ENCODE assay signal across 28 cellular contexts in the genomic region with DNA sequence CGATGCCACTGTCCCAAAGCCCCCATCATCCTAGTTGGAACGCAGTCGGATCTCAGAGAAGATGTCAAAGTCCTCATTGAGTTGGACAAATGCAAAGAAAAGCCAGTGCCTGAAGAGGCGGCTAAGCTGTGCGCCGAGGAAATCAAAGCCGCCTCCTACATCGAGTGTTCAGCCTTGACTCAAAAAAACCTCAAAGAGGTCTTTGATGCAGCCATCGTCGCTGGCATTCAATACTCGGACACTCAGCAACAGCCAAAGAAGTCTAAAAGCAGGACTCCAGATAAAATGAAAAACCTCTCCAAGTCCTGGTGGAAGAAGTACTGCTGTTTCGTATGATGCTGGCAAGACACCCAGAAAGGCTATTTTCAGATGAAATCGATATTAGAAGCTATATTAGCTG.
"Had no signal": no experiment of that assay in that cellular context is flagged by ENCODE, and none has a peak within 500 bp of the region (broad histone marks: within the 10 kb centered on the region; RNA-seq: fewer than 3 reads in every experiment).

No MANE protein-coding gene starts in this region.

- DNase-seq: activated CD4-positive, alpha-beta memory T cell treated with anti-CD3 and anti-CD28 coated beads for 36 hours; activated CD4-positive, alpha-beta T cell treated with anti-CD3 and anti-CD28 coated beads, Interleukin-2, amount 10 ng/mL, durations not matched to agents 7 days and 5 days; activated CD4-positive, CD25-positive, alpha-beta regulatory T cell; activated CD8-positive, alpha-beta memory T cell treated with anti-CD3 and anti-CD28 coated beads for 24 hours; activated gamma-delta T cell treated with Interleukin-2 at 50 U/mL for 16 hours; activated naive CD4-positive, alpha-beta T cell treated with anti-CD3 and anti-CD28 coated beads, Interleukin-2, amount 10 ng/mL, durations not matched to agents 7 days and 5 days; activated naive CD8-positive, alpha-beta T cell treated with anti-CD3 and anti-CD28 coated beads for 36 hours; activated T-cell treated with anti-CD3 and anti-CD28 coated beads, Interleukin-2, amount 50 U/mL, for 4 hours; brain microvascular endothelial cell; Kasumi-1; KBM-7; NCI-H1105 treated with DMSO at 0.1 percent for 48 hours; NCI-H146; NCI-H187 treated with DMSO at 0.1 percent for 48 hours; NCI-H2171; NCI-H2227 treated with DMSO at 0.1 percent for 48 hours; NCI-H446 treated with DMSO at 0.1 percent for 48 hours; NCI-H526; NCI-H774; OCI-M1; RPMI8226; T-cell had no signal

- H3K27ac ChIP-seq: brain microvascular endothelial cell, cardiac muscle cell, SK-N-MC, VCaP had no signal

- H3K9me3 Mint-ChIP-seq: activated CD4-positive, alpha-beta memory T cell treated with anti-CD3 and anti-CD28 coated beads for 36 hours; activated CD4-positive, alpha-beta T cell treated with anti-CD3 and anti-CD28 coated beads, Interleukin-2, amount 10 ng/mL, durations not matched to agents 7 days and 5 days; activated naive CD4-positive, alpha-beta T cell treated with anti-CD3 and anti-CD28 coated beads, Interleukin-2, amount 10 ng/mL, durations not matched to agents 7 days and 5 days; activated naive CD8-positive, alpha-beta T cell treated with anti-CD3 and anti-CD28 coated beads for 36 hours; activated T-cell treated with anti-CD3 and anti-CD28 coated beads, Interleukin-2, amount 50 U/mL, for 4 hours; activated T-helper 2 cell treated with anti-CD3 and anti-CD28 coated beads, Interferon-gamma antibody, Interleukin-2, Interleukin-4, amounts not matched to agents 10 μg/mL and 5 μg/mL and 100 μg/mL, durations not matched to agents 14 hours and 24 hours and 36 hours; T-cell had no signal

- H3K4me3 ChIP-seq: cardiac muscle cell, SK-N-MC had no signal

- ATAC-seq: activated T-cell treated with anti-CD3 and anti-CD28 coated beads, Interleukin-2, amount 50 U/mL, for 4 hours; Panc1; Right ventricle myocardium inferior; T-cell had no signal

- H3K4me3 Mint-ChIP-seq: activated CD4-positive, alpha-beta memory T cell treated with anti-CD3 and anti-CD28 coated beads for 36 hours; activated CD4-positive, alpha-beta T cell treated with anti-CD3 and anti-CD28 coated beads, Interleukin-2, amount 10 ng/mL, durations not matched to agents 7 days and 5 days; activated naive CD4-positive, alpha-beta T cell treated with anti-CD3 and anti-CD28 coated beads, Interleukin-2, amount 10 ng/mL, durations not matched to agents 7 days and 5 days; activated naive CD8-positive, alpha-beta T cell treated with anti-CD3 and anti-CD28 coated beads for 36 hours; activated T-cell treated with anti-CD3 and anti-CD28 coated beads, Interleukin-2, amount 50 U/mL, for 4 hours; T-cell had no signal

- H3K27ac Mint-ChIP-seq: activated CD4-positive, alpha-beta memory T cell treated with anti-CD3 and anti-CD28 coated beads for 36 hours; activated CD4-positive, alpha-beta T cell treated with anti-CD3 and anti-CD28 coated beads, Interleukin-2, amount 10 ng/mL, durations not matched to agents 7 days and 5 days; activated naive CD4-positive, alpha-beta T cell treated with anti-CD3 and anti-CD28 coated beads, Interleukin-2, amount 10 ng/mL, durations not matched to agents 7 days and 5 days; activated naive CD8-positive, alpha-beta T cell treated with anti-CD3 and anti-CD28 coated beads for 36 hours; activated T-helper 2 cell treated with anti-CD3 and anti-CD28 coated beads, Interferon-gamma antibody, Interleukin-2, Interleukin-4, amounts not matched to agents 10 μg/mL and 5 μg/mL and 100 μg/mL, durations not matched to agents 14 hours and 24 hours and 36 hours; T-cell had no signal

- H3K27me3 ChIP-seq: brain microvascular endothelial cell had no signal

- H3K36me3 Mint-ChIP-seq: activated naive CD8-positive, alpha-beta T cell treated with anti-CD3 and anti-CD28 coated beads for 36 hours had no signal

- H3K36me3 ChIP-seq: brain microvascular endothelial cell, cardiac muscle cell had no signal

- H3K27me3 Mint-ChIP-seq: activated CD4-positive, alpha-beta memory T cell treated with anti-CD3 and anti-CD28 coated beads for 36 hours; activated CD4-positive, alpha-beta T cell treated with anti-CD3 and anti-CD28 coated beads, Interleukin-2, amount 10 ng/mL, durations not matched to agents 7 days and 5 days; activated naive CD4-positive, alpha-beta T cell treated with anti-CD3 and anti-CD28 coated beads, Interleukin-2, amount 10 ng/mL, durations not matched to agents 7 days and 5 days; activated naive CD8-positive, alpha-beta T cell treated with anti-CD3 and anti-CD28 coated beads for 36 hours; T-cell had no signal

- H3K4me1 Mint-ChIP-seq: activated naive CD8-positive, alpha-beta T cell treated with anti-CD3 and anti-CD28 coated beads for 36 hours had no signal
